1 cellular context compared by ENCODE assay signal in the genomic region with DNA sequence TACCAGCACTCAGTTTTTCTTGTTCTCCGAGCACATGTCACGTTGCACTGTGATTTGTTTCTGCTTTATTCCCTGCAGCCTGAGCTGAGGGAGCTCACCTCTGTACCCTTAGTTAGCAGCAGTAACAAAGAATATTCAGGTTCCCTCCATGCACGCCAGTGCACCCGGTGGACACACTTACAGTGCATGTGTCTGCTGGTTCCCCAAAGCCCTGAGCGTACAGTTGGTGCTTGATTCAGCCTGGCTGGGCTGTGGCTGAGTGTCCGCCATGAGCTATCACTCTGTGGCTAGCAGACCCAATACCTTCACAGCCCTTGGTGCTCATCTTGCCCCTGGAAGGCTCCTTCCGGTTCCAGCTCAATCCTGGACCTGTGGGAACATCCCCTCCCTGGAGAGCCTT.
TF ChIP-seq lines count a peak whose summit lies in the region.

No MANE protein-coding gene starts in this region.

TF ChIP-seq in A549, 52 proteins besides CTCF, POLR2A, EP300 and RAD21 (continued from another document):
- TF ChIP-seq FOSL2 (IDR thresholded peaks at IDR 0.05) = no peak
- TF ChIP-seq FOSL2 (CRISPR knock-in tag; IDR thresholded peaks at IDR 0.05) = no peak
- no peak for TF ChIP-seq MAFK (IDR thresholded peaks at IDR 0.05; ENCODE audit: partially characterized antibody)
- no peak for TF ChIP-seq RFX5 (IDR thresholded peaks at IDR 0.05)
- no peak for TF ChIP-seq SREBF2 (IDR thresholded peaks at IDR 0.05)
